ENCODE assay signal across 17 cellular contexts in genomic region chr12:69417741-69418167, GRCh38. TPM values are rescaled to one million over a fixed set of nuclear protein-coding genes. Genes with fewer than 3 reads are reported as not detected.
DNase-seq lines count a peak whose midpoint lies in the region; ATAC-seq and TF ChIP-seq lines count a peak whose summit lies in the region.
"Had no signal": no experiment of that assay in that cellular context is flagged by ENCODE, and none has a peak within 500 bp of the region (broad histone marks: within the 10 kb centered on the region; RNA-seq: fewer than 3 reads in every experiment).

No MANE protein-coding gene starts in this region.

- CTCF ChIA-PET in Caco-2 (lab: Charles Lee) = interaction anchor here (0.6 to 1.9 kb wide), 15 partner anchors 9 to 905 kb away, joined by 3 to 12 read pairs (median 5); partner anchors contain the start of gene FRS2

- H3K27me3 ChIP-seq in Caco-2 (replicated peaks; ENCODE audit: control insufficient read depth, insufficient read depth, low read length) = no peaks in the 10 kb centered on the region
- no peaks in the 10 kb centered on the region for H3K27me3 ChIP-seq in heart right ventricle

- POLR2A ChIA-PET in Caco-2 (lab: Charles Lee) = interaction anchor here (0.6 to 1.2 kb wide), 20 partner anchors 11 to 748 kb away, joined by 3 to 23 read pairs (median 7); partner anchors contain the start of genes CCT2, FRS2 and LYZ

- TF ChIP-seq CTCF in 22Rv1 (IDR thresholded peaks at IDR 0.05) = no peak
- TF ChIP-seq CTCF in Caco-2 (IDR thresholded peaks at IDR 0.05; ENCODE audit: insufficient read depth in 1 of 2, low read depth in 1 of 2, low read length in 1 of 2, severe bottlenecking in 1 of 2, unreplicated experiment in 1 of 2) = no peak
- no peak for TF ChIP-seq CTCF in mucosa of descending colon (IDR thresholded peaks at IDR 0.05)
- TF ChIP-seq CTCF in heart right ventricle (IDR thresholded peaks at IDR 0.05) = no peak

- no TSS peak for BruUV-seq in Caco-2 (replicated peaks; lab: Mats Ljungman, UMichigan)

- no peaks in the 10 kb centered on the region for H3K9me3 ChIP-seq in Caco-2
- H3K9me3 ChIP-seq in mucosa of descending colon = no peaks in the 10 kb centered on the region
- H3K9me3 ChIP-seq in heart right ventricle = no peaks in the 10 kb centered on the region
- H3K9me3 ChIP-seq: HAP-1 had no signal

- peak overlapping the region; percentile 9 for H3K4me3 Mint-ChIP-seq in Caco-2 (ENCODE audit: unreplicated experiment)
- H3K4me3 Mint-ChIP-seq: CD14-positive monocyte; CD8-positive, alpha-beta T cell had no signal

- H3K4me1 Mint-ChIP-seq in Caco-2 (ENCODE audit: low read depth, unreplicated experiment) = peaks cover 53% of the 10 kb centered on the region
- H3K4me1 Mint-ChIP-seq: CD14-positive monocyte had no signal

- peak overlapping the region; percentile 70 for H3K27ac ChIP-seq in 22Rv1
- H3K27ac ChIP-seq in heart right ventricle = no peak overlapping the region
- H3K27ac ChIP-seq: HL-60 had no signal

- H3K36me3 ChIP-seq in Caco-2 (ENCODE audit: control insufficient read depth, insufficient read depth, low read length) = no peaks in the 10 kb centered on the region
- no peaks in the 10 kb centered on the region for H3K36me3 ChIP-seq in mucosa of descending colon (ENCODE audit: low read depth)
- H3K36me3 ChIP-seq in heart right ventricle = no peaks in the 10 kb centered on the region
- H3K36me3 ChIP-seq: HAP-1 had no signal

- ATAC-seq in left colon (peak; percentile 81), mucosa of descending colon (peak; percentile 66), heart right ventricle (no peak), HG03342 (IDR thresholded peaks at IDR 0.05; ENCODE audit: unreplicated experiment) (no peak), HG02588 (IDR thresholded peaks at IDR 0.05; ENCODE audit: unreplicated experiment) (no peak)
- ATAC-seq: CD8-positive, alpha-beta T cell; GM12878 had no signal

- peak; percentile 54 to 57 for DNase-seq in Caco-2
- DNase-seq in left colon = no peak
- no peak for DNase-seq in mucosa of descending colon
- DNase-seq in heart right ventricle = no peak
- DNase-seq: CD8-positive, alpha-beta T cell; COR-L47; DMS79; GOT3; IMR-90; KBM-7 had no signal

- H3K27me3 Mint-ChIP-seq in Caco-2 (ENCODE audit: insufficient read depth, unreplicated experiment) = no peaks in the 10 kb centered on the region

- peaks cover 27% of the 10 kb centered on the region for H3K36me3 Mint-ChIP-seq in Caco-2 (ENCODE audit: insufficient read depth, unreplicated experiment)

- intact Hi-C loops in Caco-2 (cut with micrococcal nuclease; ENCODE audit: unreplicated experiment) (no loop called here), left colon (cut with DNase I, micrococcal nuclease) (no loop called here), mucosa of descending colon (cut with DNase I, micrococcal nuclease) (no loop called here), heart right ventricle (cut with DNase I) (loop anchor here in 8 of 10 donors (2.0 to 10.0 kb wide), 5 partner anchors 147 to 217 kb away; no protein-coding TSS in a partner anchor)

- H3K27ac Mint-ChIP-seq in Caco-2 (ENCODE audit: unreplicated experiment) = peak overlapping the region; percentile 99
- H3K27ac Mint-ChIP-seq: CD8-positive, alpha-beta T cell had no signal

- H3K9me3 Mint-ChIP-seq in Caco-2 (ENCODE audit: unreplicated experiment) = peaks cover 10% of the 10 kb centered on the region
- H3K9me3 Mint-ChIP-seq: CD8-positive, alpha-beta T cell had no signal

- H3K4me3 ChIP-seq in Caco-2 (ENCODE audit: low read depth, low read length) (no peak overlapping the region), mucosa of descending colon (no peak overlapping the region), heart right ventricle (no peak overlapping the region)
- H3K4me3 ChIP-seq: GM12878, HAP-1 had no signal

- H3K4me1 ChIP-seq in Caco-2 (peaks cover 56% of the 10 kb centered on the region), mucosa of descending colon (ENCODE audit: low read depth) (peaks cover 5% of the 10 kb centered on the region), heart right ventricle (peaks cover 3 to 12% (median 7%) of the 10 kb centered on the region in 9 donors)
- H3K4me1 ChIP-seq: HAP-1 had no signal

- WGBS in heart right ventricle, 2 donors = 91 to 96% methylated on average over 5 of the region's 5 CpGs

RNA-seq across cellular contexts. Expression of gene FRS2, which starts 52.4 kb away (rescaled TPM):
- 82.3 and 86.5 TPM in 2 replicates for total RNA-seq in Caco-2 (2022)
- 10 to 100 TPM; 25.8 TPM for total RNA-seq in left colon
- 10 to 100 TPM; 24.2 to 30.8 (median 30.3) TPM for total RNA-seq in mucosa of descending colon
- total RNA-seq in heart right ventricle = 10 to 100 TPM; 18.2 to 26.0 (median 20.0) TPM
- polyA plus RNA-seq in heart right ventricle = 1 to 10 TPM; 2.9 to 3.5 TPM

RNA-seq across cellular contexts. Expression of gene YEATS4, which starts 58.2 kb away (rescaled TPM):
- total RNA-seq in Caco-2 (2022) = 40.9 and 42.6 TPM in 2 replicates
- 10 to 100 TPM in 1 of 2 donors, 1 to 10 TPM in 1; 7.3 to 11.6 TPM for total RNA-seq in left colon
- total RNA-seq in mucosa of descending colon = 10 to 100 TPM in 2 of 3 donors, 1 to 10 TPM in 1; 8.8 to 12.8 (median 10.7) TPM
- total RNA-seq in heart right ventricle = 10 to 100 TPM in 4 of 10 donors, 1 to 10 TPM in 6; 7.4 to 13.1 (median 9.5) TPM
- 1 to 10 TPM; 2.8 to 9.2 TPM for polyA plus RNA-seq in heart right ventricle

Comparison
In these comparisons a context has a peak if more than half of its experiments do, and no peak if none do; other contexts are left out.
1. DNase-seq: peak in Caco-2 (2 of 2); none in left colon (0 of 2), mucosa of descending colon (0 of 3) and heart right ventricle (0 of 2).
2. ATAC-seq: peak in left colon (single experiment) and mucosa of descending colon (single experiment); none in heart right ventricle (0 of 8), HG03342 (single experiment) and HG02588 (single experiment).
3. intact Hi-C loops: an anchor here in heart right ventricle (2.0 to 10.0 kb wide); none called in Caco-2, left colon and mucosa of descending colon.